23 cellular contexts compared by ENCODE assay signal in genomic region chr3:18079062-18079461, GRCh38.
"Had no signal": no experiment of that assay in that cellular context is flagged by ENCODE, and none has a peak within 500 bp of the region (broad histone marks: within the 10 kb centered on the region; RNA-seq: fewer than 3 reads in every experiment).

No MANE protein-coding gene starts in this region.

- DNase-seq: activated CD4-positive, alpha-beta T cell treated with anti-CD3 and anti-CD28 coated beads for 1 hour; activated CD4-positive, alpha-beta T cell treated with anti-CD3 and anti-CD28 coated beads for 4 hours; activated CD4-positive, alpha-beta T cell treated with anti-CD3 and anti-CD28 coated beads, Interleukin-2, amount 10 ng/mL, durations not matched to agents 7 days and 5 days; activated CD4-positive, alpha-beta T cell treated with anti-CD3 and anti-CD28 coated beads, Interleukin-2, amount 50 U/mL, for 48 hours; activated CD8-positive, alpha-beta memory T cell treated with anti-CD3 and anti-CD28 coated beads for 24 hours; activated CD8-positive, alpha-beta T cell treated with anti-CD3 and anti-CD28 coated beads for 36 hours; activated effector memory CD4-positive, alpha-beta T cell treated with Interleukin-2 at 50 U/mL for 16 hours; activated gamma-delta T cell treated with Interleukin-2 at 50 U/mL for 16 hours; activated naive CD4-positive, alpha-beta T cell treated with anti-CD3 and anti-CD28 coated beads, Interleukin-2, amount 50 U/mL, for 16 hours; activated naive CD4-positive, alpha-beta T cell treated with Interleukin-2 at 50 U/mL for 16 hours; activated T-cell treated with anti-CD3 and anti-CD28 coated beads, Interleukin-2, amount 50 U/mL, for 4 hours; amniotic stem cell; anterior cingulate cortex; body of pancreas; colonic mucosa; effector CD8-positive, alpha-beta T cell; T-helper 2 cell had no signal

- H3K4me1 Mint-ChIP-seq: activated CD4-positive, alpha-beta T cell treated with anti-CD3 and anti-CD28 coated beads, Interleukin-2, amount 10 ng/mL, durations not matched to agents 7 days and 5 days; activated T-helper 17 cell treated with anti-CD3 and anti-CD28 coated beads, Interleukin-2, amount 50 U/mL, for 72 hours had no signal

- H3K9me3 ChIP-seq: body of pancreas, colonic mucosa had no signal

- H3K4me3 Mint-ChIP-seq: activated CD4-positive, alpha-beta T cell treated with anti-CD3 and anti-CD28 coated beads, Interleukin-2, amount 10 ng/mL, durations not matched to agents 7 days and 5 days; activated CD8-positive, alpha-beta T cell treated with anti-CD3 and anti-CD28 coated beads for 36 hours; activated naive CD8-positive, alpha-beta T cell; activated T-cell treated with anti-CD3 and anti-CD28 coated beads, Interleukin-2, amount 50 U/mL, for 4 hours; activated T-helper 17 cell treated with anti-CD3 and anti-CD28 coated beads, Interleukin-2, amount 50 U/mL, for 72 hours had no signal

- FAIRE-seq: endometrium, endothelial cell of umbilical vein, frontal cortex had no signal

- H3K27me3 ChIP-seq: body of pancreas, colonic mucosa had no signal

- ATAC-seq: activated CD8-positive, alpha-beta T cell treated with anti-CD3 and anti-CD28 coated beads for 36 hours; activated T-cell treated with anti-CD3 and anti-CD28 coated beads, Interleukin-2, amount 50 U/mL, for 4 hours; activated T-helper 17 cell treated with anti-CD3 and anti-CD28 coated beads, Interleukin-2, amount 50 U/mL, for 72 hours; body of pancreas had no signal

- H3K4me3 ChIP-seq: body of pancreas, colonic mucosa had no signal

- H3K27ac ChIP-seq: body of pancreas, colonic mucosa, epithelial cell of prostate had no signal

- H3K27ac Mint-ChIP-seq: activated CD4-positive, alpha-beta T cell treated with anti-CD3 and anti-CD28 coated beads, Interleukin-2, amount 10 ng/mL, durations not matched to agents 7 days and 5 days; activated CD8-positive, alpha-beta T cell treated with anti-CD3 and anti-CD28 coated beads for 36 hours; activated naive CD8-positive, alpha-beta T cell; activated T-helper 17 cell treated with anti-CD3 and anti-CD28 coated beads, Interleukin-2, amount 50 U/mL, for 72 hours had no signal

- H3K9me3 Mint-ChIP-seq: activated CD4-positive, alpha-beta T cell treated with anti-CD3 and anti-CD28 coated beads, Interleukin-2, amount 10 ng/mL, durations not matched to agents 7 days and 5 days; activated CD8-positive, alpha-beta T cell treated with anti-CD3 and anti-CD28 coated beads for 36 hours; activated T-cell treated with anti-CD3 and anti-CD28 coated beads, Interleukin-2, amount 50 U/mL, for 4 hours; activated T-helper 17 cell treated with anti-CD3 and anti-CD28 coated beads, Interleukin-2, amount 50 U/mL, for 72 hours had no signal

- H3K36me3 Mint-ChIP-seq: activated naive CD8-positive, alpha-beta T cell had no signal

- H3K4me1 ChIP-seq: body of pancreas, colonic mucosa had no signal

- H3K27me3 Mint-ChIP-seq: activated CD8-positive, alpha-beta T cell treated with anti-CD3 and anti-CD28 coated beads for 36 hours; activated naive CD8-positive, alpha-beta T cell had no signal

- H3K36me3 ChIP-seq: colonic mucosa had no signal
